Comparison of ENCODE assay signal across 20 cellular contexts in genomic region chr19:34348899-34349487, GRCh38. TPM values are rescaled to one million over a fixed set of nuclear protein-coding genes. Genes with fewer than 3 reads are reported as not detected.
DNase-seq lines count a peak whose midpoint lies in the region; ATAC-seq and TF ChIP-seq lines count a peak whose summit lies in the region.
"Had no signal": no experiment of that assay in that cellular context is flagged by ENCODE, and none has a peak within 500 bp of the region (broad histone marks: within the 10 kb centered on the region; RNA-seq: fewer than 3 reads in every experiment).

No MANE protein-coding gene starts in this region.

- in situ Hi-C loops in G401 (cut with HindIII; ENCODE audit: low sequenced_read_pairs): no loop called here

- H3K9me3 Mint-ChIP-seq in activated T-cell treated with anti-CD3 and anti-CD28 coated beads, Interleukin-2, amount 50 U/mL, for 72 hours: no peaks in the 10 kb centered on the region
- no peaks in the 10 kb centered on the region for H3K9me3 Mint-ChIP-seq in activated T-cell treated with anti-CD3 and anti-CD28 coated beads, Interleukin-2, amount 50 U/mL, for 4 hours
- H3K9me3 Mint-ChIP-seq in activated T-helper 2 cell treated with anti-CD3 and anti-CD28 coated beads, Interferon-gamma antibody, Interleukin-2, Interleukin-4, amounts not matched to agents 10 μg/mL and 5 μg/mL and 100 μg/mL, durations not matched to agents 14 hours and 24 hours and 36 hours: no peaks in the 10 kb centered on the region
- H3K9me3 Mint-ChIP-seq in naive thymus-derived CD8-positive, alpha-beta T cell: no peaks in the 10 kb centered on the region
- H3K9me3 Mint-ChIP-seq in mesothelial cell of epicardium: no peaks in the 10 kb centered on the region

- DNase-seq in activated T-cell treated with anti-CD3 and anti-CD28 coated beads, Interleukin-2, amount 50 U/mL, for 72 hours: no peak
- DNase-seq in activated T-cell treated with anti-CD3 and anti-CD28 coated beads, Interleukin-2, amount 50 U/mL, for 4 hours: no peak
- DNase-seq in G401 (ENCODE audit: low spot score) (peak; percentile 85), putamen (ENCODE audit: low spot score) (no peak), mesothelial cell of epicardium (ENCODE audit: low spot score in 2 of 2, unreplicated experiment in 2 of 2) (no peak)
- DNase-seq in activated T-helper 2 cell treated with anti-CD3 and anti-CD28 coated beads, Interferon-gamma antibody, Interleukin-2, Interleukin-4, amounts not matched to agents 10 μg/mL and 5 μg/mL and 100 μg/mL, durations not matched to agents 14 hours and 24 hours and 36 hours (ENCODE audit: low spot score): no peak
- no peak for DNase-seq in naive thymus-derived CD8-positive, alpha-beta T cell
- DNase-seq: activated CD4-positive, alpha-beta T cell treated with anti-CD3 and anti-CD28 coated beads for 4 hours; effector memory CD4-positive, alpha-beta T cell; EL; foreskin melanocyte; HCEC 1CT; midbrain; NCI-H1694 treated with DMSO at 0.1 percent for 48 hours; NCI-H526; nephron progenitor cell; Peyer's patch; uterus had no signal

- H3K36me3 Mint-ChIP-seq in activated T-cell treated with anti-CD3 and anti-CD28 coated beads, Interleukin-2, amount 50 U/mL, for 72 hours (ENCODE audit: insufficient read depth in 2 of 2): peaks cover 0 to 5% of the 10 kb centered on the region in 2 donors
- peaks cover 7% of the 10 kb centered on the region for H3K36me3 Mint-ChIP-seq in activated T-cell treated with anti-CD3 and anti-CD28 coated beads, Interleukin-2, amount 50 U/mL, for 4 hours (ENCODE audit: insufficient read depth)
- peaks cover 9% of the 10 kb centered on the region for H3K36me3 Mint-ChIP-seq in activated T-helper 2 cell treated with anti-CD3 and anti-CD28 coated beads, Interferon-gamma antibody, Interleukin-2, Interleukin-4, amounts not matched to agents 10 μg/mL and 5 μg/mL and 100 μg/mL, durations not matched to agents 14 hours and 24 hours and 36 hours (ENCODE audit: low read depth)
- H3K36me3 Mint-ChIP-seq in naive thymus-derived CD8-positive, alpha-beta T cell: peaks cover 6 to 24% (median 10%) of the 10 kb centered on the region in 3 donors
- H3K36me3 Mint-ChIP-seq in mesothelial cell of epicardium: peaks cover 31% of the 10 kb centered on the region

- POLR2A ChIA-PET in naive thymus-derived CD8-positive, alpha-beta T cell (lab: Charles Lee): interaction anchor here (1.1 to 2.0 kb wide), 2 partner anchors 79 to 177 kb away, joined by 3 to 7 read pairs; no protein-coding TSS in a partner anchor

- H3K27ac Mint-ChIP-seq in activated T-cell treated with anti-CD3 and anti-CD28 coated beads, Interleukin-2, amount 50 U/mL, for 72 hours: peak overlapping the region; percentile 87
- H3K27ac Mint-ChIP-seq in activated T-helper 2 cell treated with anti-CD3 and anti-CD28 coated beads, Interferon-gamma antibody, Interleukin-2, Interleukin-4, amounts not matched to agents 10 μg/mL and 5 μg/mL and 100 μg/mL, durations not matched to agents 14 hours and 24 hours and 36 hours: peak overlapping the region; percentile 82
- H3K27ac Mint-ChIP-seq in naive thymus-derived CD8-positive, alpha-beta T cell: peak overlapping the region in 9 of 10 donors; percentile 36 to 96 (median 93)
- no peak overlapping the region for H3K27ac Mint-ChIP-seq in mesothelial cell of epicardium
- H3K27ac Mint-ChIP-seq: nephron progenitor cell had no signal

- intact Hi-C loops in activated T-helper 2 cell treated with anti-CD3 and anti-CD28 coated beads, Interferon-gamma antibody, Interleukin-2, Interleukin-4, amounts not matched to agents 10 μg/mL and 5 μg/mL and 100 μg/mL, durations not matched to agents 14 hours and 24 hours and 36 hours (cut with micrococcal nuclease): no loop called here

- no peaks in the 10 kb centered on the region for H3K27me3 Mint-ChIP-seq in activated T-cell treated with anti-CD3 and anti-CD28 coated beads, Interleukin-2, amount 50 U/mL, for 72 hours (ENCODE audit: low read depth)
- no peaks in the 10 kb centered on the region for H3K27me3 Mint-ChIP-seq in activated T-cell treated with anti-CD3 and anti-CD28 coated beads, Interleukin-2, amount 50 U/mL, for 4 hours (ENCODE audit: low read depth)
- no peaks in the 10 kb centered on the region for H3K27me3 Mint-ChIP-seq in activated T-helper 2 cell treated with anti-CD3 and anti-CD28 coated beads, Interferon-gamma antibody, Interleukin-2, Interleukin-4, amounts not matched to agents 10 μg/mL and 5 μg/mL and 100 μg/mL, durations not matched to agents 14 hours and 24 hours and 36 hours (ENCODE audit: low read depth)
- H3K27me3 Mint-ChIP-seq in naive thymus-derived CD8-positive, alpha-beta T cell: no peaks in the 10 kb centered on the region
- no peaks in the 10 kb centered on the region for H3K27me3 Mint-ChIP-seq in mesothelial cell of epicardium (ENCODE audit: low read depth)
- H3K27me3 Mint-ChIP-seq: brain had no signal

- TF ChIP-seq CTCF in mesothelial cell of epicardium (IDR thresholded peaks at IDR 0.05; ENCODE audit: unreplicated experiment): no peak

- ATAC-seq in activated T-cell treated with anti-CD3 and anti-CD28 coated beads, Interleukin-2, amount 50 U/mL, for 72 hours (replicated peaks in 1 of 2): no peak
- ATAC-seq in activated T-cell treated with anti-CD3 and anti-CD28 coated beads, Interleukin-2, amount 50 U/mL, for 4 hours: no peak
- ATAC-seq in naive thymus-derived CD8-positive, alpha-beta T cell: no peak
- ATAC-seq in HG02970 (IDR thresholded peaks at IDR 0.05; ENCODE audit: low FRiP score, unreplicated experiment): no peak

- peak overlapping the region in 1 of 2 donors; percentile 14 for H3K4me3 Mint-ChIP-seq in activated T-cell treated with anti-CD3 and anti-CD28 coated beads, Interleukin-2, amount 50 U/mL, for 72 hours
- no peak overlapping the region for H3K4me3 Mint-ChIP-seq in activated T-cell treated with anti-CD3 and anti-CD28 coated beads, Interleukin-2, amount 50 U/mL, for 4 hours
- H3K4me3 Mint-ChIP-seq in activated T-helper 2 cell treated with anti-CD3 and anti-CD28 coated beads, Interferon-gamma antibody, Interleukin-2, Interleukin-4, amounts not matched to agents 10 μg/mL and 5 μg/mL and 100 μg/mL, durations not matched to agents 14 hours and 24 hours and 36 hours (ENCODE audit: low read depth): no peak overlapping the region
- peak overlapping the region in 1 of 10 donors; percentile 62 for H3K4me3 Mint-ChIP-seq in naive thymus-derived CD8-positive, alpha-beta T cell
- H3K4me3 Mint-ChIP-seq in mesothelial cell of epicardium: no peak overlapping the region
- H3K4me3 Mint-ChIP-seq: brain, nephron progenitor cell had no signal

- H3K4me1 Mint-ChIP-seq in activated T-cell treated with anti-CD3 and anti-CD28 coated beads, Interleukin-2, amount 50 U/mL, for 72 hours (ENCODE audit: low read depth): peaks cover 22% of the 10 kb centered on the region
- H3K4me1 Mint-ChIP-seq in activated T-cell treated with anti-CD3 and anti-CD28 coated beads, Interleukin-2, amount 50 U/mL, for 4 hours (ENCODE audit: low read depth): peaks cover 28% of the 10 kb centered on the region
- peaks cover 20% of the 10 kb centered on the region for H3K4me1 Mint-ChIP-seq in activated T-helper 2 cell treated with anti-CD3 and anti-CD28 coated beads, Interferon-gamma antibody, Interleukin-2, Interleukin-4, amounts not matched to agents 10 μg/mL and 5 μg/mL and 100 μg/mL, durations not matched to agents 14 hours and 24 hours and 36 hours (ENCODE audit: low read depth)
- peaks cover 15 to 43% (median 32%) of the 10 kb centered on the region in 4 donors for H3K4me1 Mint-ChIP-seq in naive thymus-derived CD8-positive, alpha-beta T cell
- no peaks in the 10 kb centered on the region for H3K4me1 Mint-ChIP-seq in mesothelial cell of epicardium
- H3K4me1 Mint-ChIP-seq: nephron progenitor cell had no signal

RNA-seq across cellular contexts. Expression of gene GPI, which starts 16.0 kb away (rescaled TPM):
- 100 to 1,000 TPM; 240 to 282 TPM for total RNA-seq in activated T-cell treated with anti-CD3 and anti-CD28 coated beads, Interleukin-2, amount 50 U/mL, for 72 hours
- total RNA-seq in activated T-cell treated with anti-CD3 and anti-CD28 coated beads, Interleukin-2, amount 50 U/mL, for 4 hours: 100 to 1,000 TPM; 383 to 449 (median 421) TPM
- 216 TPM in 2 replicates for total RNA-seq in G401 (2014; rRNA removed; shearing (Covaris generic))
- total RNA-seq in activated T-helper 2 cell treated with anti-CD3 and anti-CD28 coated beads, Interferon-gamma antibody, Interleukin-2, Interleukin-4, amounts not matched to agents 10 μg/mL and 5 μg/mL and 100 μg/mL, durations not matched to agents 14 hours and 24 hours and 36 hours: 622 and 630 TPM in 2 replicates
- 100 to 1,000 TPM; 107 to 114 TPM for total RNA-seq in naive thymus-derived CD8-positive, alpha-beta T cell
- polyA plus RNA-seq in naive thymus-derived CD8-positive, alpha-beta T cell: 100 to 1,000 TPM; 126 to 179 (median 142) TPM
- total RNA-seq in mesothelial cell of epicardium: 226 to 228 TPM (median 226 TPM) in 3 replicates

RNA-seq across cellular contexts. Expression of gene PDCD2L, which starts 55.2 kb away (rescaled TPM):
- 10 to 100 TPM; 23.2 to 34.4 TPM for total RNA-seq in activated T-cell treated with anti-CD3 and anti-CD28 coated beads, Interleukin-2, amount 50 U/mL, for 72 hours
- total RNA-seq in activated T-cell treated with anti-CD3 and anti-CD28 coated beads, Interleukin-2, amount 50 U/mL, for 4 hours: 10 to 100 TPM; 55.9 to 65.0 (median 63.5) TPM
- 33.5 and 40.5 TPM in 2 replicates for total RNA-seq in G401 (2014; rRNA removed; shearing (Covaris generic))
- 36.7 and 40.3 TPM in 2 replicates for total RNA-seq in activated T-helper 2 cell treated with anti-CD3 and anti-CD28 coated beads, Interferon-gamma antibody, Interleukin-2, Interleukin-4, amounts not matched to agents 10 μg/mL and 5 μg/mL and 100 μg/mL, durations not matched to agents 14 hours and 24 hours and 36 hours
- 10 to 100 TPM; 17.6 to 18.6 TPM for total RNA-seq in naive thymus-derived CD8-positive, alpha-beta T cell
- polyA plus RNA-seq in naive thymus-derived CD8-positive, alpha-beta T cell: 10 to 100 TPM; 13.8 to 25.9 (median 17.2) TPM
- 10.0 to 16.5 TPM (median 12.5 TPM) in 3 replicates for total RNA-seq in mesothelial cell of epicardium
